13 cellular contexts compared by ENCODE assay signal in genomic region chr4:6763330-6763851, GRCh38. TPM values are rescaled to one million over a fixed set of nuclear protein-coding genes. Genes with fewer than 3 reads are reported as not detected.
DNase-seq lines count a peak whose midpoint lies in the region; ATAC-seq and TF ChIP-seq lines count a peak whose summit lies in the region.
"Had no signal": no experiment of that assay in that cellular context is flagged by ENCODE, and none has a peak within 500 bp of the region (broad histone marks: within the 10 kb centered on the region; RNA-seq: fewer than 3 reads in every experiment).

No MANE protein-coding gene starts in this region.

- no peak for TF ChIP-seq POLR2A in NB4 (IDR thresholded peaks at IDR 0.05; ENCODE audit: extremely low read depth, insufficient read length)
- TF ChIP-seq POLR2A in breast epithelium (IDR thresholded peaks at IDR 0.05), result no peak

- ATAC-seq in left colon (peak; percentile 59), GM21737 (IDR thresholded peaks at IDR 0.05; ENCODE audit: unreplicated experiment) (no peak)
- no peak for ATAC-seq in stimulated activated naive CD8-positive, alpha-beta T cell treated with anti-CD3 and anti-CD28 coated beads, Interleukin-15, amount 100 ng/mL, for 72 hours

- no peak overlapping the region for H3K4me3 Mint-ChIP-seq in Caco-2 (ENCODE audit: unreplicated experiment)
- H3K4me3 Mint-ChIP-seq in stimulated activated naive CD8-positive, alpha-beta T cell treated with anti-CD3 and anti-CD28 coated beads, Interleukin-15, amount 100 ng/mL, for 72 hours, result no peak overlapping the region
- H3K4me3 Mint-ChIP-seq: activated naive CD4-positive, alpha-beta T cell treated with anti-CD3 and anti-CD28 coated beads, Interleukin-2, amount 50 U/mL, for 24 hours had no signal

- H3K27me3 ChIP-seq in Caco-2 (replicated peaks; ENCODE audit: control insufficient read depth, insufficient read depth, low read length) (no peaks in the 10 kb centered on the region), breast epithelium (no peaks in the 10 kb centered on the region)

- no peaks in the 10 kb centered on the region for H3K9me3 ChIP-seq in Caco-2
- H3K9me3 ChIP-seq in breast epithelium, result no peaks in the 10 kb centered on the region
- H3K9me3 ChIP-seq: spleen had no signal

- no peaks in the 10 kb centered on the region for H3K36me3 Mint-ChIP-seq in Caco-2 (ENCODE audit: insufficient read depth, unreplicated experiment)
- H3K36me3 Mint-ChIP-seq: activated naive CD4-positive, alpha-beta T cell treated with anti-CD3 and anti-CD28 coated beads, Interleukin-2, amount 50 U/mL, for 24 hours had no signal

- H3K4me1 Mint-ChIP-seq in Caco-2 (ENCODE audit: low read depth, unreplicated experiment), result peaks cover 10% of the 10 kb centered on the region
- peaks cover 35% of the 10 kb centered on the region for H3K4me1 Mint-ChIP-seq in stimulated activated naive CD8-positive, alpha-beta T cell treated with anti-CD3 and anti-CD28 coated beads, Interleukin-15, amount 100 ng/mL, for 72 hours

- DNase-seq in Caco-2, result no peak
- DNase-seq in NB4 (ENCODE audit: low read depth), result peak; percentile 42
- DNase-seq in breast epithelium (ENCODE audit: low spot score in 2 of 2), result peak; percentile 52 to 67
- peak; percentile 46 to 68 for DNase-seq in left colon
- no peak for DNase-seq in T-helper 9 cell
- no peak for DNase-seq in ureter (ENCODE audit: low spot score)
- DNase-seq in stimulated activated naive CD8-positive, alpha-beta T cell treated with anti-CD3 and anti-CD28 coated beads, Interleukin-15, amount 100 ng/mL, for 72 hours, result no peak
- DNase-seq: foreskin melanocyte, NCI-H1092 treated with DMSO at 0.1 percent for 48 hours, spleen had no signal

- no peaks in the 10 kb centered on the region for H3K36me3 ChIP-seq in Caco-2 (ENCODE audit: control insufficient read depth, insufficient read depth, low read length)
- H3K36me3 ChIP-seq in breast epithelium, result no peaks in the 10 kb centered on the region
- H3K36me3 ChIP-seq: spleen had no signal

- BruUV-seq in Caco-2 (replicated peaks; lab: Mats Ljungman, UMichigan), result no TSS peak

- peak overlapping the region; percentile 25 to 45 for H3K27ac ChIP-seq in breast epithelium
- H3K27ac ChIP-seq: coronary artery, spleen had no signal

- POLR2A ChIA-PET in Caco-2 (lab: Charles Lee), result no interaction called here

- H3K4me3 ChIP-seq in Caco-2 (ENCODE audit: low read depth, low read length) (no peak overlapping the region), NB4 (ENCODE audit: low read depth, low read length) (no peak overlapping the region), breast epithelium (peak overlapping the region in 1 of 3 donors; percentile 11)
- H3K4me3 ChIP-seq: coronary artery, spleen had no signal

- no peaks in the 10 kb centered on the region for H3K27me3 Mint-ChIP-seq in Caco-2 (ENCODE audit: insufficient read depth, unreplicated experiment)
- H3K27me3 Mint-ChIP-seq in stimulated activated naive CD8-positive, alpha-beta T cell treated with anti-CD3 and anti-CD28 coated beads, Interleukin-15, amount 100 ng/mL, for 72 hours, result no peaks in the 10 kb centered on the region
- H3K27me3 Mint-ChIP-seq: activated naive CD4-positive, alpha-beta T cell treated with anti-CD3 and anti-CD28 coated beads, Interleukin-2, amount 50 U/mL, for 24 hours had no signal

- TF ChIP-seq CTCF in Caco-2 (IDR thresholded peaks at IDR 0.05; ENCODE audit: insufficient read depth in 1 of 2, low read depth in 1 of 2, low read length in 1 of 2, severe bottlenecking in 1 of 2, unreplicated experiment in 1 of 2) (peak in 1 of 2 experiments; percentile 12), NB4 (IDR thresholded peaks at IDR 0.05; ENCODE audit: low read depth, low read length) (no peak), breast epithelium (IDR thresholded peaks at IDR 0.05) (peak in 2 of 3 donors; percentile 28 to 59)

- no peaks in the 10 kb centered on the region for H3K9me3 Mint-ChIP-seq in Caco-2 (ENCODE audit: unreplicated experiment)
- no peaks in the 10 kb centered on the region for H3K9me3 Mint-ChIP-seq in stimulated activated naive CD8-positive, alpha-beta T cell treated with anti-CD3 and anti-CD28 coated beads, Interleukin-15, amount 100 ng/mL, for 72 hours
- H3K9me3 Mint-ChIP-seq: activated naive CD4-positive, alpha-beta T cell treated with anti-CD3 and anti-CD28 coated beads, Interleukin-2, amount 50 U/mL, for 24 hours had no signal

- peaks cover 7% of the 10 kb centered on the region for H3K4me1 ChIP-seq in Caco-2
- no peaks in the 10 kb centered on the region for H3K4me1 ChIP-seq in breast epithelium

- CTCF ChIA-PET in Caco-2 (lab: Charles Lee), result no interaction called here

- H3K27ac Mint-ChIP-seq in Caco-2 (ENCODE audit: unreplicated experiment), result peak overlapping the region; percentile 65
- H3K27ac Mint-ChIP-seq in stimulated activated naive CD8-positive, alpha-beta T cell treated with anti-CD3 and anti-CD28 coated beads, Interleukin-15, amount 100 ng/mL, for 72 hours, result no peak overlapping the region
- H3K27ac Mint-ChIP-seq: activated naive CD4-positive, alpha-beta T cell treated with anti-CD3 and anti-CD28 coated beads, Interleukin-2, amount 50 U/mL, for 24 hours had no signal

- intact Hi-C loops in Caco-2 (cut with micrococcal nuclease; ENCODE audit: unreplicated experiment), result no loop called here
- intact Hi-C loops in breast epithelium (cut with DNase I; ENCODE audit: low total_unique reads), result no loop called here
- intact Hi-C loops in left colon (cut with DNase I, micrococcal nuclease), result no loop called here

RNA-seq across cellular contexts. Expression of gene KIAA0232, which starts 19.1 kb away (rescaled TPM):
- 19.7 and 20.3 TPM in 2 replicates for total RNA-seq in Caco-2 (2022)
- total RNA-seq in breast epithelium, result 10 to 100 TPM; 31.5 to 40.8 (median 31.7) TPM
- total RNA-seq in left colon, result 10 to 100 TPM; 40.7 to 49.4 TPM
- 40.4 TPM for total RNA-seq in ureter

RNA-seq across cellular contexts. Expression of gene BLOC1S4, which starts 47.4 kb away (rescaled TPM):
- total RNA-seq in Caco-2 (2022) (16.6 and 17.2 TPM in 2 replicates), breast epithelium (10 to 100 TPM; 18.9 to 23.6 (median 19.8) TPM), left colon (10 to 100 TPM; 13.3 to 15.0 TPM), ureter (14.6 TPM)

RNA-seq across cellular contexts. Expression of gene MRFAP1L1, which starts 53.7 kb away (rescaled TPM):
- total RNA-seq in Caco-2 (2022), result 46.4 and 47.5 TPM in 2 replicates
- 10 to 100 TPM; 48.0 to 78.0 (median 70.1) TPM for total RNA-seq in breast epithelium
- total RNA-seq in left colon, result 10 to 100 TPM; 27.1 to 33.7 TPM
- 52.5 TPM for total RNA-seq in ureter

Comparison
In these comparisons a context has a peak if more than half of its experiments do, and no peak if none do; other contexts are left out.
1. DNase-seq: peak in NB4 (single experiment), breast epithelium (2 of 2) and left colon (2 of 2); none in Caco-2 (0 of 2), T-helper 9 cell (single experiment), ureter (single experiment) and stimulated activated naive CD8-positive, alpha-beta T cell treated with anti-CD3 and anti-CD28 coated beads, Interleukin-15, amount 100 ng/mL, for 72 hours (0 of 2).